In the genomic region with DNA sequence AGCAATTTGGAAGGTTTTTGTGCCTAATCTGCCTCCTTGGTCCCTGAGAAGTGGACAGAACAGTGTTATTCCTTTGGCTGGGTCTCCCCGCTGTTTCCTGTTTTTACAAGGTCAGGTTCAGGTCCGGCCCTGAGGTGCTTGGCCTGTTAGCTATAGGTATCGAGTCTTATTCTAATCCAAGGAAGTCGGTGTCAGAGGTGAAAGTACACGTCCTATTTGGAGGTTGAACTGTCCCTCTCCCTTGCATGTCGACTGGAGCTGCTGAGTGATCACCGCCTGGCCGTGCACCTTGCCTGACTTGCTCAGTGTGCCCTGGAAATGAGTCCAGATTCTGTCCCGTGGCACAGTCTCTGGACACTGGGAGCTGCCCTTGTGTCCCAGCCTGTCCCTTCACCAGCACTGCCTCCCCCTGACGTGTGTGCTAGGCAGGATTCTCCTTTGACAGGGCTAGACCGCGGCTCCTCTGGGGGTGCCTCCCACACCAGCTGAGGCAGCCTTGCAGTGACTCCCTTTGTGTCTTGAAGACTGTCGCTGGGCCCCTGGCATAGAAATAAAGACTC, we compare ENCODE assay signal across 10 cellular contexts.
DNase-seq lines count a peak whose midpoint lies in the region; ATAC-seq, FAIRE-seq and TF ChIP-seq lines count a peak whose summit lies in the region.
"Had no signal": no experiment of that assay in that cellular context is flagged by ENCODE, and none has a peak within 500 bp of the region (broad histone marks: within the 10 kb centered on the region; RNA-seq: fewer than 3 reads in every experiment).

No MANE protein-coding gene starts in this region.

- no peaks in the 10 kb centered on the region for H3K9me3 Mint-ChIP-seq in astrocyte (ENCODE audit: unreplicated experiment)

- peaks cover 17% of the 10 kb centered on the region for H3K36me3 Mint-ChIP-seq in astrocyte (ENCODE audit: low read depth, unreplicated experiment)

- H3K4me3 ChIP-seq in astrocyte (ENCODE audit: insufficient read depth, low read depth, low read length): no peak overlapping the region
- H3K4me3 ChIP-seq in lung: no peak overlapping the region
- peak overlapping the region in 4 of 5 donors; percentile 19 to 43 (median 32) for H3K4me3 ChIP-seq in subcutaneous abdominal adipose tissue (ENCODE audit: low read depth in 1 of 5, low read length in 5 of 5)

- WGBS in lung, 2 donors: 59 to 67% methylated on average over 13 of the region's 13 CpGs

- H3K4me2 ChIP-seq in astrocyte (ENCODE audit: low read length): peak overlapping the region; percentile 29

- H3K27me3 Mint-ChIP-seq in astrocyte (ENCODE audit: low read depth, unreplicated experiment): no peaks in the 10 kb centered on the region

- ATAC-seq in lung (ENCODE audit: insufficient read depth, low FRiP score): no peak
- no peak for ATAC-seq in GM21526 (IDR thresholded peaks at IDR 0.05; ENCODE audit: low FRiP score, unreplicated experiment)

- H3K27ac Mint-ChIP-seq in astrocyte (ENCODE audit: unreplicated experiment): peak overlapping the region; percentile 86

- H2AFZ ChIP-seq in astrocyte (ENCODE audit: low read depth, low read length): no peak overlapping the region

- H4K20me1 ChIP-seq in astrocyte (ENCODE audit: insufficient read depth, low read length): peaks cover 57% of the 10 kb centered on the region

- H3K27me3 ChIP-seq in astrocyte (ENCODE audit: insufficient read depth, low read length) (no peaks in the 10 kb centered on the region), lung (ENCODE audit: control insufficient read depth, insufficient read depth) (no peaks in the 10 kb centered on the region), subcutaneous abdominal adipose tissue (ENCODE audit: control insufficient read depth in 5 of 5, insufficient read depth in 4 of 5, low read length in 5 of 5) (no peaks in the 10 kb centered on the region)

- peak overlapping the region; percentile 41 for H3K9ac ChIP-seq in astrocyte (ENCODE audit: low read length)
- H3K9ac ChIP-seq in subcutaneous abdominal adipose tissue (ENCODE audit: low read length in 5 of 5): peak overlapping the region in 2 of 5 donors; percentile 23 to 33

- no peaks in the 10 kb centered on the region for H3K9me3 ChIP-seq in astrocyte (ENCODE audit: insufficient read depth, low read depth, low read length)
- peaks cover 0 to 2% of the 10 kb centered on the region in 2 donors for H3K9me3 ChIP-seq in lung (ENCODE audit: control insufficient read depth in 2 of 2, insufficient read depth in 1 of 2, low read length in 1 of 2)
- no peaks in the 10 kb centered on the region for H3K9me3 ChIP-seq in subcutaneous abdominal adipose tissue (ENCODE audit: control insufficient read depth in 5 of 5, low read length in 5 of 5)

- TF ChIP-seq CTCF in astrocyte (IDR thresholded peaks at IDR 0.05; ENCODE audit: insufficient read depth, low read depth, low read length): no peak
- TF ChIP-seq CTCF in lung (IDR thresholded peaks at IDR 0.05; ENCODE audit: control extremely low read depth, extremely low read depth): no peak

- H3K36me3 ChIP-seq in astrocyte (ENCODE audit: insufficient read depth, low read length) (peaks cover 11% of the 10 kb centered on the region), lung (ENCODE audit: control insufficient read depth in 2 of 2, insufficient read depth in 2 of 2, low read length in 2 of 2) (peaks cover 6 to 8% of the 10 kb centered on the region in 2 donors), subcutaneous abdominal adipose tissue (ENCODE audit: control insufficient read depth in 5 of 5, insufficient read depth in 5 of 5, low read length in 5 of 5) (peaks cover 0 to 18% (median 9%) of the 10 kb centered on the region in 5 donors)

- DNase-seq in NCI-H2227 (lab: John Stamatoyannopoulos, UW; ENCODE audit: unreplicated experiment): peak; percentile 42
- DNase-seq in NCI-H2227 treated with DMSO at 0.1 percent for 48 hours (lab: John Stamatoyannopoulos, UW): no peak
- DNase-seq in astrocyte (ENCODE audit: low read depth): peak; percentile 24
- no peak for DNase-seq in lung (ENCODE audit: low spot score)
- no peak for DNase-seq in NCI-H524 (lab: John Stamatoyannopoulos, UW)
- DNase-seq in RCC 7860 (ENCODE audit: low spot score): no peak
- DNase-seq: effector CD4-positive, alpha-beta T cell had no signal

- H3K27ac ChIP-seq in astrocyte (ENCODE audit: low read depth, low read length) (no peak overlapping the region), lung (ENCODE audit: low read depth in 1 of 2, low read length in 1 of 2) (peak overlapping the region; percentile 68 to 82), subcutaneous abdominal adipose tissue (ENCODE audit: low read depth, low read length) (peak overlapping the region; percentile 32)

- H3K4me1 ChIP-seq in astrocyte (ENCODE audit: insufficient read depth, low read length) (peaks cover 34% of the 10 kb centered on the region), lung (ENCODE audit: control insufficient read depth in 2 of 2, insufficient read depth in 2 of 2, low read length in 2 of 2) (peaks cover 19 to 39% of the 10 kb centered on the region in 2 donors), subcutaneous abdominal adipose tissue (ENCODE audit: control insufficient read depth in 5 of 5, insufficient read depth in 5 of 5, low read length in 5 of 5) (peaks cover 3 to 91% (median 29%) of the 10 kb centered on the region in 5 donors)

- no peak overlapping the region for H3K4me3 Mint-ChIP-seq in astrocyte (ENCODE audit: unreplicated experiment)

- FAIRE-seq in astrocyte (lab: Jason Lieb, UNC) (no peak), RCC 7860 (lab: Jason Lieb, UNC) (no peak)
- FAIRE-seq: TTC549 had no signal

- H3K79me2 ChIP-seq in astrocyte (ENCODE audit: insufficient read depth, low read length): peaks cover 87% of the 10 kb centered on the region

- H3K4me1 Mint-ChIP-seq in astrocyte (ENCODE audit: low read depth, unreplicated experiment): peaks cover 36% of the 10 kb centered on the region

Comparison
In these comparisons a context has a peak if more than half of its experiments do, and no peak if none do; other contexts are left out.
1. DNase-seq: peak in NCI-H2227 (single experiment) and astrocyte (single experiment); none in NCI-H2227 treated with DMSO at 0.1 percent for 48 hours (single experiment), lung (single experiment), NCI-H524 (0 of 2) and RCC 7860 (single experiment).
2. H3K4me3 ChIP-seq: peak in subcutaneous abdominal adipose tissue (4 of 5); none in astrocyte (single experiment) and lung (single experiment).